ENCODE assay signal across 2 cellular contexts in the genomic region with DNA sequence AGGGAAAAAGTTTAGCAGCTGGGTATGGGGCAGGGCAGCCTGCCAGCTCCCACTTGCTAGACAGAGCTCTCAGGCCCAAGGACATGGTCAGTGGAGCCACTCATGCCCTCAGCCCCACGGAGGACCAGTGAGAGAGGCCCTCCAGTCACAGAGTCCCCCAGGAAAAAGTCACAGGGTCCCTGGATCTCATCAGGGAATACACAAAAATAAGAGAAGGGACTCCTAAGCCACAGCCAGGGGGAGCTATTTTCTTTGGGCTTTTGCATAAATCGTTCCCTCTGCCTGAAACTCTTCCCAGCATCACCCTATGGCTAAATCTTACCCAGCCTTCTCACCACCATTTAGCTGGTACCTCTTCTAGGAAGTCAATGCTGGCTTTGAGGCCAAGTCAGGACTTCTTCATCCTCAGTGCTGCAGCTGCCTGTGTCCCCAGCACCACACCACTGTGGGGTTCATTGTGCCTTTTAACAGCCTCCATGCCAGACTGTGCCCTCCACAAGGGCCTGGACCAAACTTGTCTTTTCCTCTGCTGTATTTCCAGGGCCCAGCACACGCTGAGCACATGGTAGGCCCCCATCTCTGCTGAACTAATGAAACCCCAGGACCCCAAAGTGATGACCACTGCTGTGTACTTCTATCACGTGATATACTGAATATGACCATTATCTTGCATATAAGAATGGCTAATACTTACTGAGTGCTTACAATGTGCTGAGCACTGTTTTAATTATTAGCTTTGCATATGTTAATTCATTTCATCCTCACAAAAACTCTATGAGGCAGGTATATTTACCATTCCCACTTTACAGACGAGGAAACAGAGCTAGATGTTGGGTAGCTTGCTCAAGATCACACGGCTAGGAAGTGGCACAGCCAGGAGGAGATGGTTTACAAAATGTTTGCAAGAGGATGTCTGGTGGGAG.
A peak's percentile ranks its signal among the peaks of the same experiment; 100 is the strongest.
TF ChIP-seq lines count a peak whose summit lies in the region.

No MANE protein-coding gene starts in this region.

TF ChIP-seq in HEK293, 187 proteins besides CTCF, POLR2A, EP300 and RAD21 (continued from another document):
- TF ChIP-seq ZNF280C (tag by site-specific recombination; IDR thresholded peaks at IDR 0.05): no peak
- peak; percentile 52; the same call in 1 of the 2 replicates for TF ChIP-seq ZNF76 (tag by site-specific recombination; IDR thresholded peaks at IDR 0.05; ENCODE audit: borderline replicate concordance, low read depth)
- peak; percentile 20; the same call in 1 of the 2 replicates for TF ChIP-seq ZNF600 (tag by site-specific recombination; IDR thresholded peaks at IDR 0.05)
- no peak for TF ChIP-seq ZNF23 (tag by site-specific recombination; IDR thresholded peaks at IDR 0.05; ENCODE audit: borderline replicate concordance)
- TF ChIP-seq ZNF792 (tag by site-specific recombination; IDR thresholded peaks at IDR 0.05): no peak
- TF ChIP-seq, protein P1, sequence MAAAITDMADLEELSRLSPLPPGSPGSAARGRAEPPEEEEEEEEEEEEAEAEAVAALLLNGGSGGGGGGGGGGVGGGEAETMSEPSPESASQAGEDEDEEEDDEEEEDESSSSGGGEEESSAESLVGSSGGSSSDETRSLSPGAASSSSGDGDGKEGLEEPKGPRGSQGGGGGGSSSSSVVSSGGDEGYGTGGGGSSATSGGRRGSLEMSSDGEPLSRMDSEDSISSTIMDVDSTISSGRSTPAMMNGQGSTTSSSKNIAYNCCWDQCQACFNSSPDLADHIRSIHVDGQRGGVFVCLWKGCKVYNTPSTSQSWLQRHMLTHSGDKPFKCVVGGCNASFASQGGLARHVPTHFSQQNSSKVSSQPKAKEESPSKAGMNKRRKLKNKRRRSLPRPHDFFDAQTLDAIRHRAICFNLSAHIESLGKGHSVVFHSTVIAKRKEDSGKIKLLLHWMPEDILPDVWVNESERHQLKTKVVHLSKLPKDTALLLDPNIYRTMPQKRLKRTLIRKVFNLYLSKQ (tag by site-specific recombination; IDR thresholded peaks at IDR 0.05; ENCODE audit: borderline replicate concordance): no peak
- no peak for TF ChIP-seq TRIM28 (IDR thresholded peaks at IDR 0.05; ENCODE audit: borderline replicate concordance, low read length)
TF ChIP-seq in HEK293: peak in this region for 8.

TF ChIP-seq in GM12878, 131 proteins besides CTCF, POLR2A, EP300 and RAD21 (continued from another document and continues in another):
- TF ChIP-seq HSF1 (IDR thresholded peaks at IDR 0.05; ENCODE audit: low read depth, low read length): no peak
- no peak for TF ChIP-seq ZNF24 (IDR thresholded peaks at IDR 0.05)
- peak; percentile 54 for TF ChIP-seq IKZF1 (conservative IDR thresholded peaks at IDR 0.05)
- no peak for TF ChIP-seq PAX8 (IDR thresholded peaks at IDR 0.05)
- TF ChIP-seq WRNIP1 (IDR thresholded peaks at IDR 0.05; ENCODE audit: borderline replicate concordance, low read depth, low read length): no peak
- TF ChIP-seq SPI1 (IDR thresholded peaks at IDR 0.05; ENCODE audit: borderline replicate concordance, insufficient read depth, low read depth, low read length): no peak
- no peak for TF ChIP-seq NRF1 (conservative IDR thresholded peaks at IDR 0.05; ENCODE audit: low read depth, low read length)
- TF ChIP-seq, protein P2, sequence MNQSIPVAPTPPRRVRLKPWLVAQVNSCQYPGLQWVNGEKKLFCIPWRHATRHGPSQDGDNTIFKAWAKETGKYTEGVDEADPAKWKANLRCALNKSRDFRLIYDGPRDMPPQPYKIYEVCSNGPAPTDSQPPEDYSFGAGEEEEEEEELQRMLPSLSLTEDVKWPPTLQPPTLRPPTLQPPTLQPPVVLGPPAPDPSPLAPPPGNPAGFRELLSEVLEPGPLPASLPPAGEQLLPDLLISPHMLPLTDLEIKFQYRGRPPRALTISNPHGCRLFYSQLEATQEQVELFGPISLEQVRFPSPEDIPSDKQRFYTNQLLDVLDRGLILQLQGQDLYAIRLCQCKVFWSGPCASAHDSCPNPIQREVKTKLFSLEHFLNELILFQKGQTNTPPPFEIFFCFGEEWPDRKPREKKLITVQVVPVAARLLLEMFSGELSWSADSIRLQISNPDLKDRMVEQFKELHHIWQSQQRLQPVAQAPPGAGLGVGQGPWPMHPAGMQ (IDR thresholded peaks at IDR 0.05; ENCODE audit: borderline replicate concordance): no peak
- no peak for TF ChIP-seq FOXM1 (IDR thresholded peaks at IDR 0.05; ENCODE audit: low read depth, low read length)
- TF ChIP-seq ESRRA (IDR thresholded peaks at IDR 0.05; ENCODE audit: low read length): no peak
- no peak for TF ChIP-seq IRF4 (IDR thresholded peaks at IDR 0.05; ENCODE audit: low read depth, low read length)
- no peak for TF ChIP-seq CHD1 (IDR thresholded peaks at IDR 0.05; ENCODE audit: low read depth, low read length)
- TF ChIP-seq BCL11A (IDR thresholded peaks at IDR 0.05; ENCODE audit: low read depth, low read length): no peak
- no peak for TF ChIP-seq MTA3 (IDR thresholded peaks at IDR 0.05; ENCODE audit: borderline replicate concordance, low read length)
- no peak for TF ChIP-seq PAX5 (IDR thresholded peaks at IDR 0.05; ENCODE audit: borderline replicate concordance, low read depth, low read length)
- TF ChIP-seq RAD51 (IDR thresholded peaks at IDR 0.05): peak; percentile 15; the same call in 1 of the 2 replicates
- TF ChIP-seq RELB (IDR thresholded peaks at IDR 0.05; ENCODE audit: low read depth): 0 out of 2 replicates have a peak, but pooled peaks have one; percentile 38
- no peak for TF ChIP-seq TARDBP (IDR thresholded peaks at IDR 0.05; ENCODE audit: borderline replicate concordance)
- no peak for TF ChIP-seq TBL1XR1 (IDR thresholded peaks at IDR 0.05; ENCODE audit: low read depth, low read length)
- TF ChIP-seq, protein P3, sequence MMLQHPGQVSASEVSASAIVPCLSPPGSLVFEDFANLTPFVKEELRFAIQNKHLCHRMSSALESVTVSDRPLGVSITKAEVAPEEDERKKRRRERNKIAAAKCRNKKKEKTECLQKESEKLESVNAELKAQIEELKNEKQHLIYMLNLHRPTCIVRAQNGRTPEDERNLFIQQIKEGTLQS (IDR thresholded peaks at IDR 0.05; ENCODE audit: borderline replicate concordance, extremely low read depth, low read depth, low read length): no peak
- TF ChIP-seq HCFC1 (IDR thresholded peaks at IDR 0.05; ENCODE audit: low read length): no peak
- TF ChIP-seq SIN3A (IDR thresholded peaks at IDR 0.05; ENCODE audit: low read depth, low read length): no peak
- no peak for TF ChIP-seq MYB (IDR thresholded peaks at IDR 0.05; ENCODE audit: borderline replicate concordance, low read depth, low read length)
- TF ChIP-seq E2F4 (IDR thresholded peaks at IDR 0.05; ENCODE audit: low read depth, low read length): no peak
- TF ChIP-seq CBX3 (IDR thresholded peaks at IDR 0.05; ENCODE audit: borderline replicate concordance, low read depth): no peak
- no peak for TF ChIP-seq ATF2 (IDR thresholded peaks at IDR 0.05; ENCODE audit: low read length)
- TF ChIP-seq RELA (IDR thresholded peaks at IDR 0.05; ENCODE audit: borderline replicate concordance, partially characterized antibody): no peak
- TF ChIP-seq ETV6 (conservative IDR thresholded peaks at IDR 0.05 in 1 of 2, IDR thresholded peaks at IDR 0.05 in 1 of 2; ENCODE audit: borderline replicate concordance in 1 of 2, low read depth in 1 of 2): no peak
- no peak for TF ChIP-seq STAT1 (conservative IDR thresholded peaks at IDR 0.05)
- no peak for TF ChIP-seq ZNF384 (IDR thresholded peaks at IDR 0.05; ENCODE audit: borderline replicate concordance, low read depth, low read length)
- TF ChIP-seq, protein P4, sequence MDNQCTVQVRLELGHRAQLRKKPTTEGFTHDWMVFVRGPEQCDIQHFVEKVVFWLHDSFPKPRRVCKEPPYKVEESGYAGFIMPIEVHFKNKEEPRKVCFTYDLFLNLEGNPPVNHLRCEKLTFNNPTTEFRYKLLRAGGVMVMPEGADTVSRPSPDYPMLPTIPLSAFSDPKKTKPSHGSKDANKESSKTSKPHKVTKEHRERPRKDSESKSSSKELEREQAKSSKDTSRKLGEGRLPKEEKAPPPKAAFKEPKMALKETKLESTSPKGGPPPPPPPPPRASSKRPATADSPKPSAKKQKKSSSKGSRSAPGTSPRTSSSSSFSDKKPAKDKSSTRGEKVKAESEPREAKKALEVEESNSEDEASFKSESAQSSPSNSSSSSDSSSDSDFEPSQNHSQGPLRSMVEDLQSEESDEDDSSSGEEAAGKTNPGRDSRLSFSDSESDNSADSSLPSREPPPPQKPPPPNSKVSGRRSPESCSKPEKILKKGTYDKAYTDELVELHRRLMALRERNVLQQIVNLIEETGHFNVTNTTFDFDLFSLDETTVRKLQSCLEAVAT (IDR thresholded peaks at IDR 0.05): no peak
- no peak for TF ChIP-seq ZNF207 (IDR thresholded peaks at IDR 0.05; ENCODE audit: borderline replicate concordance)
- peak; percentile 20; the same call in 1 of the 2 replicates for TF ChIP-seq RUNX3 (IDR thresholded peaks at IDR 0.05; ENCODE audit: low read length)
- TF ChIP-seq CREM (IDR thresholded peaks at IDR 0.05; ENCODE audit: low read depth): no peak
- TF ChIP-seq JUND (IDR thresholded peaks at IDR 0.05; ENCODE audit: low read depth, low read length): no peak
- TF ChIP-seq KDM1A (IDR thresholded peaks at IDR 0.05; ENCODE audit: borderline replicate concordance): no peak
- 0 out of 2 replicates have a peak, but pooled peaks have one; percentile 37 for TF ChIP-seq MXI1 (IDR thresholded peaks at IDR 0.05; ENCODE audit: low read depth, low read length)
- TF ChIP-seq JUNB (IDR thresholded peaks at IDR 0.05): no peak
- no peak for TF ChIP-seq NR2C1 (IDR thresholded peaks at IDR 0.05)
- TF ChIP-seq BCLAF1 (IDR thresholded peaks at IDR 0.05): no peak
- no peak for TF ChIP-seq DPF2 (IDR thresholded peaks at IDR 0.05)
- no peak for TF ChIP-seq ZNF274 (IDR thresholded peaks at IDR 0.05; ENCODE audit: insufficient read depth, insufficient read length)
- no peak for TF ChIP-seq MEF2A (IDR thresholded peaks at IDR 0.05; ENCODE audit: insufficient read depth, low read depth, low read length)
- no peak for TF ChIP-seq IRF3 (IDR thresholded peaks at IDR 0.05)
